In genomic region chr4:8000721-8001491, GRCh38 we compare ENCODE assay signal across 21 cellular contexts.
DNase-seq lines count a peak whose midpoint lies in the region; ATAC-seq and TF ChIP-seq lines count a peak whose summit lies in the region.
"Had no signal": no experiment of that assay in that cellular context is flagged by ENCODE, and none has a peak within 500 bp of the region (broad histone marks: within the 10 kb centered on the region; RNA-seq: fewer than 3 reads in every experiment).

No MANE protein-coding gene starts in this region.

- no peak overlapping the region for H2AFZ ChIP-seq in MM.1S (ENCODE audit: low read length)

- no peak overlapping the region for H3K4me3 ChIP-seq in HEK293 (ENCODE audit: low read depth, low read length)
- no peak overlapping the region for H3K4me3 ChIP-seq in psoas muscle
- no peak overlapping the region for H3K4me3 ChIP-seq in MM.1S (ENCODE audit: low read length)
- H3K4me3 ChIP-seq: A549, SJSA1 had no signal

- no peaks in the 10 kb centered on the region for H3K9me2 ChIP-seq in MM.1S (replicated peaks; ENCODE audit: insufficient read depth, low read length)

- H3K4me2 ChIP-seq in MM.1S (ENCODE audit: low read depth, low read length): no peak overlapping the region
- H3K4me2 ChIP-seq: A549 had no signal

- 88 to 89% (median 89%) methylated on average over 25 of the region's 25 CpGs for WGBS in psoas muscle, 3 donors

- DNase-seq in COR-L47 (lab: John Stamatoyannopoulos, UW): peak; percentile 71
- DNase-seq in islet precursor cell: peak; percentile 50
- no peak for DNase-seq in psoas muscle
- DNase-seq in NCI-H2107 (lab: John Stamatoyannopoulos, UW): no peak
- no peak for DNase-seq in MM.1S
- DNase-seq: AML-193; C1 segment of cervical spinal cord; Caco-2; CD4-positive, alpha-beta memory T cell; GOT3; NCI-H1092 treated with DMSO at 0.1 percent for 48 hours; NCI-H1436; NCI-H187; NCI-H446 treated with DMSO at 0.1 percent for 48 hours; RPMI8226 had no signal

- H3K27ac ChIP-seq in HEK293 (ENCODE audit: extremely low read depth, low read depth, low read length) (no peak overlapping the region), psoas muscle (no peak overlapping the region), MM.1S (ENCODE audit: low read length) (no peak overlapping the region)
- H3K27ac ChIP-seq: A549, HL-60, SJSA1 had no signal

- H3K4me1 ChIP-seq in HEK293 (ENCODE audit: control insufficient read depth, insufficient read depth, low read length) (no peaks in the 10 kb centered on the region), psoas muscle (no peaks in the 10 kb centered on the region), MM.1S (ENCODE audit: low read length) (no peaks in the 10 kb centered on the region)
- H3K4me1 ChIP-seq: A549, Caco-2, SJSA1 had no signal

- no peaks in the 10 kb centered on the region for H3F3A ChIP-seq in MM.1S (ENCODE audit: insufficient read depth, low read length)

- H3K27me3 ChIP-seq in psoas muscle (ENCODE audit: insufficient read depth in 3 of 3, low read length in 2 of 3) (no peaks in the 10 kb centered on the region), MM.1S (replicated peaks; ENCODE audit: insufficient read depth, low read length) (peaks cover 98% of the 10 kb centered on the region)

- no peak for TF ChIP-seq CTCF in HEK293 (tag by site-specific recombination; IDR thresholded peaks at IDR 0.05)
- TF ChIP-seq CTCF in psoas muscle (IDR thresholded peaks at IDR 0.05): no peak
- TF ChIP-seq CTCF in MM.1S (IDR thresholded peaks at IDR 0.05; ENCODE audit: low read length): no peak

- no peak overlapping the region for H3K9ac ChIP-seq in MM.1S (ENCODE audit: low read length)

- H3K36me3 ChIP-seq in HEK293 (ENCODE audit: control insufficient read depth in 2 of 2, insufficient read depth in 1 of 2, low read length in 2 of 2) (no peaks in the 10 kb centered on the region), psoas muscle (ENCODE audit: insufficient read depth in 1 of 2, low read depth in 1 of 2) (peaks cover 8 to 95% of the 10 kb centered on the region in 2 donors), MM.1S (replicated peaks; ENCODE audit: insufficient read depth, low read length) (no peaks in the 10 kb centered on the region)
- H3K36me3 ChIP-seq: SJSA1 had no signal

- no peaks in the 10 kb centered on the region for H4K20me1 ChIP-seq in MM.1S (ENCODE audit: insufficient read depth, low read length)

- ATAC-seq in psoas muscle (peak; percentile 13 to 22 (median 21)), GM21529 (IDR thresholded peaks at IDR 0.05; ENCODE audit: unreplicated experiment) (no peak)
- ATAC-seq: HCT116 had no signal

- CTCF ChIA-PET in HEK293 (lab: Yijun Ruan, JAX): no interaction called here

- H3K9me3 ChIP-seq in HEK293 (ENCODE audit: control insufficient read depth, insufficient read depth, low read depth, low read length): no peaks in the 10 kb centered on the region
- no peaks in the 10 kb centered on the region for H3K9me3 ChIP-seq in psoas muscle
- no peaks in the 10 kb centered on the region for H3K9me3 ChIP-seq in MM.1S (replicated peaks; ENCODE audit: insufficient read depth, low read length)
- H3K9me3 ChIP-seq: A549, Caco-2, SJSA1 had no signal

- intact Hi-C loops in psoas muscle (cut with DNase I): no loop called here

- no peaks in the 10 kb centered on the region for H3K79me2 ChIP-seq in MM.1S (ENCODE audit: low read length)

- POLR2A ChIA-PET in HEK293 (lab: Yijun Ruan, JAX): no interaction called here

TF ChIP-seq in HEK293, 187 proteins besides CTCF, POLR2A, EP300 and RAD21:
- TF ChIP-seq KLF10 (tag by site-specific recombination; IDR thresholded peaks at IDR 0.05) (no peak), HOXD13 (CRISPR knock-in tag; IDR thresholded peaks at IDR 0.05; ENCODE audit: borderline replicate concordance) (no peak), ZSCAN23 (tag by site-specific recombination; IDR thresholded peaks at IDR 0.05) (no peak), ZNF677 (tag by site-specific recombination; IDR thresholded peaks at IDR 0.05) (no peak), ZNF654 (tag by site-specific recombination; IDR thresholded peaks at IDR 0.05; ENCODE audit: low read depth) (no peak), ZNF2 (tag by site-specific recombination; IDR thresholded peaks at IDR 0.05) (no peak), PRDM6 (tag by site-specific recombination; IDR thresholded peaks at IDR 0.05) (no peak), ZIC2 (tag by site-specific recombination; IDR thresholded peaks at IDR 0.05) (peak; percentile 88), ZSCAN5A (tag by site-specific recombination; IDR thresholded peaks at IDR 0.05) (no peak), ZEB2 (tag by site-specific recombination; IDR thresholded peaks at IDR 0.05) (no peak), KLF1 (tag by site-specific recombination; IDR thresholded peaks at IDR 0.05) (0 out of 2 replicates have a peak, but pooled peaks have one; percentile 9), SP7 (tag by site-specific recombination; IDR thresholded peaks at IDR 0.05) (no peak), ZNF510 (tag by site-specific recombination; IDR thresholded peaks at IDR 0.05; ENCODE audit: insufficient replicate concordance) (no peak), ZNF24 (tag by site-specific recombination; IDR thresholded peaks at IDR 0.05) (no peak)

Comparison
In these comparisons a context has a peak if more than half of its experiments do, and no peak if none do; other contexts are left out.
1. DNase-seq: peak in COR-L47 (single experiment) and islet precursor cell (single experiment); none in psoas muscle (0 of 2), NCI-H2107 (single experiment) and MM.1S (single experiment).